ENCODE assay signal across 34 cellular contexts in genomic region chr1:34275150-34275549, GRCh38.
"Had no signal": no experiment of that assay in that cellular context is flagged by ENCODE, and none has a peak within 500 bp of the region (broad histone marks: within the 10 kb centered on the region; RNA-seq: fewer than 3 reads in every experiment).

No MANE protein-coding gene starts in this region.

- DNase-seq: activated B cell treated with CpG ODN at 0.5 μM for 24 hours; activated CD4-positive, alpha-beta memory T cell treated with anti-CD3 and anti-CD28 coated beads for 36 hours; activated CD4-positive, alpha-beta T cell treated with anti-CD3 and anti-CD28 coated beads for 4 hours; activated CD4-positive, alpha-beta T cell treated with anti-CD3 and anti-CD28 coated beads, Interleukin-2, amount 10 ng/mL, durations not matched to agents 24 days and 14 days; activated CD4-positive, alpha-beta T cell treated with anti-CD3 and anti-CD28 coated beads, Interleukin-2, amount 50 U/mL, for 1 hour; activated CD4-positive, alpha-beta T cell treated with anti-CD3 and anti-CD28 coated beads, Interleukin-2, amount 50 U/mL, for 4 hours; activated CD4-positive, CD25-positive, alpha-beta regulatory T cell treated with anti-CD3 and anti-CD28 coated beads, Interleukin-2, amount 50 U/mL, for 72 hours; activated CD8-positive, alpha-beta memory T cell treated with anti-CD3 and anti-CD28 coated beads, Interleukin-2, amount 50 U/mL, for 4 hours; activated CD8-positive, alpha-beta T cell treated with anti-CD3 and anti-CD28 coated beads for 36 hours; activated effector memory CD4-positive, alpha-beta T cell treated with anti-CD3 and anti-CD28 coated beads, Interleukin-2, amount 50 U/mL, for 16 hours; activated gamma-delta T cell treated with Interleukin-2 at 50 U/mL for 16 hours; activated naive CD4-positive, alpha-beta T cell; activated naive CD4-positive, alpha-beta T cell treated with anti-CD3 and anti-CD28 coated beads for 36 hours; activated naive CD4-positive, alpha-beta T cell treated with anti-CD3 and anti-CD28 coated beads, Interleukin-2, amount 50 U/mL, for 16 hours; activated naive CD8-positive, alpha-beta T cell treated with anti-CD3 and anti-CD28 coated beads for 36 hours; activated T-cell treated with anti-CD3 and anti-CD28 coated beads for 4 hours; activated T-cell treated with anti-CD3 and anti-CD28 coated beads, Interleukin-2, amount 50 U/mL, for 1 hour; activated T-cell treated with anti-CD3 and anti-CD28 coated beads, Interleukin-2, amount 50 U/mL, for 4 hours; activated T-cell treated with anti-CD3 and anti-CD28 coated beads, Interleukin-2, amount 50 U/mL, for 72 hours; adrenal gland; amniotic stem cell; aorta; body of pancreas; brain microvascular endothelial cell; central memory CD4-positive, alpha-beta T cell; T-helper 1 cell; T-helper 2 cell; T-helper 9 cell had no signal

- FAIRE-seq: astrocyte, TTC549 had no signal

- H3K36me3 ChIP-seq: adrenal gland, brain microvascular endothelial cell, breast epithelium had no signal

- ATAC-seq: activated CD8-positive, alpha-beta T cell treated with anti-CD3 and anti-CD28 coated beads for 36 hours; activated naive CD4-positive, alpha-beta T cell treated with anti-CD3 and anti-CD28 coated beads, Interleukin-2, amount 50 U/mL, for 72 hours; activated T-cell treated with anti-CD3 and anti-CD28 coated beads, Interleukin-2, amount 50 U/mL, for 4 hours; activated T-cell treated with anti-CD3 and anti-CD28 coated beads, Interleukin-2, amount 50 U/mL, for 72 hours; activated T-helper 17 cell treated with anti-CD3 and anti-CD28 coated beads, Interleukin-2, amount 50 U/mL, for 72 hours; body of pancreas had no signal

- H3K27ac ChIP-seq: adrenal gland, body of pancreas, brain microvascular endothelial cell, breast epithelium, VCaP had no signal

- H3K27me3 ChIP-seq: adrenal gland, body of pancreas, brain microvascular endothelial cell had no signal

- H3K9me3 ChIP-seq: adrenal gland, body of pancreas, breast epithelium had no signal

- H3K4me3 ChIP-seq: adrenal gland, body of pancreas, breast epithelium had no signal

- H3K4me1 ChIP-seq: adrenal gland, body of pancreas, breast epithelium had no signal
